Comparison of ENCODE assay signal across 8 cellular contexts in genomic region chr1:207866471-207867135, GRCh38. TPM values are rescaled to one million over a fixed set of nuclear protein-coding genes. Genes with fewer than 3 reads are reported as not detected.
DNase-seq lines count a peak whose midpoint lies in the region; ATAC-seq lines count a peak whose summit lies in the region.

No MANE protein-coding gene starts in this region.

- 16 to 18% methylated on average over 9 of the region's 9 CpGs for WGBS in aorta, 2 donors

- H3K4me3 Mint-ChIP-seq in dendritic cell treated with granulocyte-macrophage colony-stimulating factor and Interleukin-4, amounts not matched to agents 40 ng/mL and 50 ng/mL, for 4 days = peak overlapping the region; percentile 91

- DNase-seq in AG08395 (ENCODE audit: low spot score) (peak; percentile 35), NCI-H2227 (lab: John Stamatoyannopoulos, UW; ENCODE audit: unreplicated experiment) (peak; percentile 65), aorta (peak; percentile 83 to 85), NCI-H1417 (lab: John Stamatoyannopoulos, UW) (no peak)

- intact Hi-C loops in dendritic cell treated with granulocyte-macrophage colony-stimulating factor and Interleukin-4, amounts not matched to agents 40 ng/mL and 50 ng/mL, for 4 days (cut with micrococcal nuclease) = loop anchor here (2.0 kb wide), 1 partner anchor 18 kb away; no protein-coding TSS in a partner anchor
- intact Hi-C loops in aorta (cut with DNase I) = no loop called here

- H3K27me3 Mint-ChIP-seq in dendritic cell treated with granulocyte-macrophage colony-stimulating factor and Interleukin-4, amounts not matched to agents 40 ng/mL and 50 ng/mL, for 4 days = no peaks in the 10 kb centered on the region

- H3K4me1 ChIP-seq in mucosa of rectum (ENCODE audit: control insufficient read depth in 2 of 2, insufficient read depth in 2 of 2, low read length in 2 of 2) = peaks cover 31 to 61% of the 10 kb centered on the region in 2 donors
- H3K4me1 ChIP-seq in aorta (ENCODE audit: control insufficient read depth in 1 of 2, insufficient read depth in 2 of 2, low read length in 2 of 2) = no peaks in the 10 kb centered on the region

- no peaks in the 10 kb centered on the region for H3K9me3 Mint-ChIP-seq in dendritic cell treated with granulocyte-macrophage colony-stimulating factor and Interleukin-4, amounts not matched to agents 40 ng/mL and 50 ng/mL, for 4 days

- peak overlapping the region; percentile 82 to 87 for H3K27ac ChIP-seq in mucosa of rectum (ENCODE audit: low read depth in 2 of 2, low read length in 2 of 2)
- peak overlapping the region in 1 of 2 donors; percentile 38 for H3K27ac ChIP-seq in aorta (ENCODE audit: low read depth in 1 of 2, low read length in 2 of 2)

- H3K27me3 ChIP-seq in mucosa of rectum (ENCODE audit: control insufficient read depth in 2 of 2, insufficient read depth in 2 of 2, low read length in 2 of 2) (no peaks in the 10 kb centered on the region), aorta (ENCODE audit: control insufficient read depth in 1 of 2, insufficient read depth in 2 of 2, low read length in 1 of 2) (no peaks in the 10 kb centered on the region)

- peak overlapping the region; percentile 82 to 93 for H3K9ac ChIP-seq in mucosa of rectum (ENCODE audit: low read depth in 1 of 2, low read length in 2 of 2)

- ATAC-seq in aorta (ENCODE audit: low FRiP score) (peak; percentile 81), HG03045 (IDR thresholded peaks at IDR 0.05; ENCODE audit: unreplicated experiment) (no peak), HG02759 (IDR thresholded peaks at IDR 0.05; ENCODE audit: unreplicated experiment) (no peak)

- H3K9me3 ChIP-seq in mucosa of rectum (ENCODE audit: control insufficient read depth in 2 of 2, low read length in 2 of 2) (no peaks in the 10 kb centered on the region), aorta (ENCODE audit: control insufficient read depth, low read length) (no peaks in the 10 kb centered on the region)

- H3K36me3 ChIP-seq in mucosa of rectum (ENCODE audit: control insufficient read depth in 2 of 2, insufficient read depth in 2 of 2, low read length in 2 of 2) = peaks cover 6 to 20% of the 10 kb centered on the region in 2 donors
- peaks cover 0 to 1% of the 10 kb centered on the region in 2 donors for H3K36me3 ChIP-seq in aorta (ENCODE audit: control insufficient read depth in 1 of 2, insufficient read depth in 2 of 2, low read length in 1 of 2)

- H3K4me1 Mint-ChIP-seq in dendritic cell treated with granulocyte-macrophage colony-stimulating factor and Interleukin-4, amounts not matched to agents 40 ng/mL and 50 ng/mL, for 4 days (ENCODE audit: low read depth) = peaks cover 89% of the 10 kb centered on the region

- peaks cover 62% of the 10 kb centered on the region for H3K36me3 Mint-ChIP-seq in dendritic cell treated with granulocyte-macrophage colony-stimulating factor and Interleukin-4, amounts not matched to agents 40 ng/mL and 50 ng/mL, for 4 days (ENCODE audit: low read depth)

- peak overlapping the region; percentile 83 for H3K27ac Mint-ChIP-seq in dendritic cell treated with granulocyte-macrophage colony-stimulating factor and Interleukin-4, amounts not matched to agents 40 ng/mL and 50 ng/mL, for 4 days

- H3K4me3 ChIP-seq in mucosa of rectum (ENCODE audit: low read length in 2 of 2) = peak overlapping the region; percentile 78 to 82
- H3K4me3 ChIP-seq in aorta (ENCODE audit: low read length in 2 of 2) = no peak overlapping the region

RNA-seq across cellular contexts. Expression of gene CD34, which starts 44.3 kb away (rescaled TPM):
- 100 to 1,000 TPM in 1 of 2 donors, 10 to 100 TPM in 1; 61.4 to 195 TPM for total RNA-seq in aorta
- polyA plus RNA-seq in aorta = 10 to 100 TPM; 10.5 to 16.5 TPM

Comparison
In these comparisons a context has a peak if more than half of its experiments do, and no peak if none do; other contexts are left out.
1. DNase-seq: peak in AG08395 (single experiment), NCI-H2227 (single experiment) and aorta (2 of 2); none in NCI-H1417 (0 of 3).
2. H3K4me3 ChIP-seq: peak in mucosa of rectum (2 of 2); none in aorta (0 of 2).